20 cellular contexts compared by ENCODE assay signal in genomic region chr16:17358350-17358749, GRCh38.
DNase-seq lines count a peak whose midpoint lies in the region; ATAC-seq, FAIRE-seq and TF ChIP-seq lines count a peak whose summit lies in the region.
"Had no signal": no experiment of that assay in that cellular context is flagged by ENCODE, and none has a peak within 500 bp of the region (broad histone marks: within the 10 kb centered on the region; RNA-seq: fewer than 3 reads in every experiment).

No MANE protein-coding gene starts in this region.

- CTCF ChIA-PET in activated CD8-positive, alpha-beta memory T cell treated with anti-CD3 and anti-CD28 coated beads, Interleukin-2, amount 10 ng/mL, durations not matched to agents 7 days and 5 days (lab: Charles Lee) = interaction anchor here (1.8 to 3.2 kb wide), 4 partner anchors 12 to 110 kb away, joined by 4 to 32 read pairs (median 20); no protein-coding TSS in a partner anchor
- CTCF ChIA-PET in activated CD4-positive, alpha-beta memory T cell treated with anti-CD3 and anti-CD28 coated beads for 36 hours (lab: Charles Lee) = interaction anchor here (1.0 to 2.9 kb wide), 3 partner anchors 13 to 110 kb away, joined by 4 to 13 read pairs (median 12); no protein-coding TSS in a partner anchor
- CTCF ChIA-PET in HepG2 (lab: Yijun Ruan, JAX; ENCODE audit: low intra/inter-chr PET ratio, low total read pairs) = no interaction called here

- no peak overlapping the region for H3K9ac ChIP-seq in kidney (ENCODE audit: low read length in 2 of 2)
- no peak overlapping the region for H3K9ac ChIP-seq in HepG2 (ENCODE audit: insufficient read depth, low read depth, low read length)

- no peak overlapping the region for H3K4me2 ChIP-seq in HepG2 (ENCODE audit: low read depth, low read length)

- no peak for TF ChIP-seq CTCF in kidney (IDR thresholded peaks at IDR 0.05; ENCODE audit: borderline replicate concordance, extremely low read depth, insufficient read depth)
- TF ChIP-seq CTCF in type B pancreatic cell (conservative IDR thresholded peaks at IDR 0.05) = no peak
- no peak for TF ChIP-seq CTCF in HepG2 (CRISPR knock-in tag; IDR thresholded peaks at IDR 0.05)

- H3K4me1 Mint-ChIP-seq in activated CD8-positive, alpha-beta memory T cell treated with anti-CD3 and anti-CD28 coated beads, Interleukin-2, amount 10 ng/mL, durations not matched to agents 7 days and 5 days = peaks cover 63% of the 10 kb centered on the region
- H3K4me1 Mint-ChIP-seq in activated CD4-positive, alpha-beta memory T cell treated with anti-CD3 and anti-CD28 coated beads for 36 hours (ENCODE audit: low read depth) = peaks cover 58% of the 10 kb centered on the region
- H3K4me1 Mint-ChIP-seq in stimulated activated memory B cell treated with anti-CD40 and anti-IgM and Interleukin-4, amounts not matched to agents 10 μg/mL and 1 μg/mL and 100 μg/mL, for 72 hours = peaks cover 58% of the 10 kb centered on the region
- H3K4me1 Mint-ChIP-seq in type B pancreatic cell (ENCODE audit: unreplicated experiment) = peaks cover 22% of the 10 kb centered on the region

- intact Hi-C loops in activated CD4-positive, alpha-beta memory T cell treated with anti-CD3 and anti-CD28 coated beads for 36 hours (cut with micrococcal nuclease) = no loop called here
- intact Hi-C loops in kidney (cut with DNase I) = no loop called here
- intact Hi-C loops in HepG2 (cut with micrococcal nuclease; ENCODE audit: unreplicated experiment) = no loop called here

- no peaks in the 10 kb centered on the region for H4K20me1 ChIP-seq in HepG2 (ENCODE audit: insufficient read depth, low read length)

- 2% methylated on average over 8 of the region's 8 CpGs for WGBS in HepG2 (ENCODE audit: low lambda C conversion rate)

- DNase-seq in activated CD8-positive, alpha-beta memory T cell treated with anti-CD3 and anti-CD28 coated beads, Interleukin-2, amount 10 ng/mL, durations not matched to agents 7 days and 5 days = no peak
- DNase-seq in activated CD8-positive, alpha-beta memory T cell treated with anti-CD3 and anti-CD28 coated beads, Interleukin-2, amount 50 U/mL, for 48 hours = no peak
- no peak for DNase-seq in activated CD4-positive, alpha-beta memory T cell treated with anti-CD3 and anti-CD28 coated beads for 36 hours
- DNase-seq in kidney (peak; percentile 35), type B pancreatic cell (ENCODE audit: extremely low spot score, unreplicated experiment) (no peak), HepG2 (ENCODE audit: low spot score) (no peak)
- DNase-seq: ACHN; MM.1S; NCI-H1930; NCI-H524; nucleus accumbens; sigmoid colon; stimulated activated CD4-positive, alpha-beta T cell treated with anti-CD3 and anti-CD28 coated beads, Interleukin-2, amount 100 ng/mL, for 48 hours had no signal

- no peak overlapping the region for H2AFZ ChIP-seq in HepG2 (ENCODE audit: low read length)

- no peak for ATAC-seq in activated CD8-positive, alpha-beta memory T cell treated with anti-CD3 and anti-CD28 coated beads, Interleukin-2, amount 10 ng/mL, durations not matched to agents 7 days and 5 days
- no peak for ATAC-seq in stimulated activated memory B cell treated with anti-CD40 and anti-IgM and Interleukin-4, amounts not matched to agents 10 μg/mL and 1 μg/mL and 100 μg/mL, for 72 hours
- no peak for ATAC-seq in GM21515 (IDR thresholded peaks at IDR 0.05; ENCODE audit: unreplicated experiment)
- ATAC-seq in HepG2 = no peak
- ATAC-seq: gastroesophageal sphincter had no signal

- TF ChIP-seq POLR2A in HepG2 (IDR thresholded peaks at IDR 0.05; ENCODE audit: insufficient read depth in 1 of 2, low read depth in 2 of 2, low read length in 2 of 2) = no peak

- H3K27me3 ChIP-seq in HepG2 (ENCODE audit: control insufficient read depth in 1 of 2, insufficient read depth in 2 of 2, low read length in 2 of 2) = peaks cover 2 to 33% of the 10 kb centered on the region in 2 experiments; a peak in 2 of 5 replicates
- H3K27me3 ChIP-seq: gastroesophageal sphincter, sigmoid colon had no signal

- peaks cover 0 to 10% of the 10 kb centered on the region in 2 donors for H3K4me1 ChIP-seq in kidney (ENCODE audit: control insufficient read depth in 1 of 2, insufficient read depth in 1 of 2, low read depth in 1 of 2, low read length in 2 of 2)
- H3K4me1 ChIP-seq in HepG2 (ENCODE audit: insufficient read depth, low read length) = no peaks in the 10 kb centered on the region

- TF ChIP-seq RAD21 in HepG2 (CRISPR knock-in tag; IDR thresholded peaks at IDR 0.05) = no peak

- no peaks in the 10 kb centered on the region for H3K9me3 ChIP-seq in kidney (ENCODE audit: control insufficient read depth in 1 of 2, low read length in 2 of 2)
- H3K9me3 ChIP-seq in HepG2 (ENCODE audit: low read length) = no peaks in the 10 kb centered on the region
- H3K9me3 ChIP-seq: gastroesophageal sphincter, sigmoid colon had no signal

- no TSS peak for BruUV-seq in HepG2 (replicated peaks; lab: Mats Ljungman, UMichigan)

- no peaks in the 10 kb centered on the region for H3K9me3 Mint-ChIP-seq in activated CD8-positive, alpha-beta memory T cell treated with anti-CD3 and anti-CD28 coated beads, Interleukin-2, amount 10 ng/mL, durations not matched to agents 7 days and 5 days (ENCODE audit: low read depth)
- H3K9me3 Mint-ChIP-seq in activated CD4-positive, alpha-beta memory T cell treated with anti-CD3 and anti-CD28 coated beads for 36 hours = no peaks in the 10 kb centered on the region
- H3K9me3 Mint-ChIP-seq in stimulated activated memory B cell treated with anti-CD40 and anti-IgM and Interleukin-4, amounts not matched to agents 10 μg/mL and 1 μg/mL and 100 μg/mL, for 72 hours = no peaks in the 10 kb centered on the region
- no peaks in the 10 kb centered on the region for H3K9me3 Mint-ChIP-seq in type B pancreatic cell

- no peak for TF ChIP-seq EP300 in HepG2 (IDR thresholded peaks at IDR 0.05; ENCODE audit: low read depth in 2 of 2, low read length in 2 of 2)
- no peak for TF ChIP-seq EP300 in HepG2 (CRISPR knock-in tag; IDR thresholded peaks at IDR 0.05; ENCODE audit: borderline replicate concordance)

- POLR2A ChIA-PET in activated CD4-positive, alpha-beta memory T cell treated with anti-CD3 and anti-CD28 coated beads for 36 hours (lab: Charles Lee) = interaction anchor here (1.1 to 2.5 kb wide), 2 partner anchors 58 to 65 kb away, joined by 6 to 10 read pairs; no protein-coding TSS in a partner anchor
- POLR2A ChIA-PET in HepG2 (lab: Yijun Ruan, JAX) = no interaction called here

- no peak overlapping the region for H3K4me3 ChIP-seq in kidney (ENCODE audit: low read length in 2 of 2)
- H3K4me3 ChIP-seq in HepG2 (replicated peaks in 1 of 3; ENCODE audit: insufficient read depth in 1 of 3, low read depth in 2 of 3, low read length in 3 of 3) = no peak overlapping the region
- H3K4me3 ChIP-seq: gastroesophageal sphincter, lung, sigmoid colon had no signal

- H3K27me3 Mint-ChIP-seq in activated CD8-positive, alpha-beta memory T cell treated with anti-CD3 and anti-CD28 coated beads, Interleukin-2, amount 10 ng/mL, durations not matched to agents 7 days and 5 days = no peaks in the 10 kb centered on the region
- H3K27me3 Mint-ChIP-seq in activated CD4-positive, alpha-beta memory T cell treated with anti-CD3 and anti-CD28 coated beads for 36 hours = no peaks in the 10 kb centered on the region
- no peaks in the 10 kb centered on the region for H3K27me3 Mint-ChIP-seq in stimulated activated memory B cell treated with anti-CD40 and anti-IgM and Interleukin-4, amounts not matched to agents 10 μg/mL and 1 μg/mL and 100 μg/mL, for 72 hours
- H3K27me3 Mint-ChIP-seq in type B pancreatic cell = no peaks in the 10 kb centered on the region

- no peak for FAIRE-seq in kidney (lab: Jason Lieb, UNC)
- FAIRE-seq in HepG2 (lab: Jason Lieb, UNC) = no peak
- FAIRE-seq: GM12891, H54 had no signal

- no peak overlapping the region for H3K27ac ChIP-seq in kidney (ENCODE audit: low read depth in 2 of 2, low read length in 2 of 2)
- no peak overlapping the region for H3K27ac ChIP-seq in HepG2 (ENCODE audit: extremely low read length, insufficient read depth, low read length)
- H3K27ac ChIP-seq: epithelial cell of prostate had no signal

- H3K36me3 Mint-ChIP-seq in activated CD8-positive, alpha-beta memory T cell treated with anti-CD3 and anti-CD28 coated beads, Interleukin-2, amount 10 ng/mL, durations not matched to agents 7 days and 5 days = peaks cover 32% of the 10 kb centered on the region
- H3K36me3 Mint-ChIP-seq in activated CD4-positive, alpha-beta memory T cell treated with anti-CD3 and anti-CD28 coated beads for 36 hours = peaks cover 7% of the 10 kb centered on the region
- peaks cover 30% of the 10 kb centered on the region for H3K36me3 Mint-ChIP-seq in stimulated activated memory B cell treated with anti-CD40 and anti-IgM and Interleukin-4, amounts not matched to agents 10 μg/mL and 1 μg/mL and 100 μg/mL, for 72 hours
- H3K36me3 Mint-ChIP-seq in type B pancreatic cell = no peaks in the 10 kb centered on the region

- peak overlapping the region; percentile 83 for H3K27ac Mint-ChIP-seq in activated CD8-positive, alpha-beta memory T cell treated with anti-CD3 and anti-CD28 coated beads, Interleukin-2, amount 10 ng/mL, durations not matched to agents 7 days and 5 days
- H3K27ac Mint-ChIP-seq in activated CD4-positive, alpha-beta memory T cell treated with anti-CD3 and anti-CD28 coated beads for 36 hours = peak overlapping the region; percentile 74
- peak overlapping the region; percentile 88 for H3K27ac Mint-ChIP-seq in stimulated activated memory B cell treated with anti-CD40 and anti-IgM and Interleukin-4, amounts not matched to agents 10 μg/mL and 1 μg/mL and 100 μg/mL, for 72 hours
- H3K27ac Mint-ChIP-seq in type B pancreatic cell = no peak overlapping the region

- in situ Hi-C loops in HepG2 (cut with HindIII; ENCODE audit: extremely low pct_ligation_motif_present, low pct_unique_long_range_greater_than_20kb) = no loop called here

- H3K36me3 ChIP-seq in kidney (ENCODE audit: control insufficient read depth in 1 of 2, insufficient read depth in 2 of 2, low read length in 2 of 2) (no peaks in the 10 kb centered on the region), HepG2 (replicated peaks in 1 of 2; ENCODE audit: control insufficient read depth in 1 of 2, insufficient read depth in 2 of 2, low read length in 2 of 2) (no peaks in the 10 kb centered on the region)

- no peaks in the 10 kb centered on the region for H3K79me2 ChIP-seq in HepG2 (ENCODE audit: insufficient read depth, low read length)

- no peak overlapping the region for H3K4me3 Mint-ChIP-seq in activated CD8-positive, alpha-beta memory T cell treated with anti-CD3 and anti-CD28 coated beads, Interleukin-2, amount 10 ng/mL, durations not matched to agents 7 days and 5 days
- H3K4me3 Mint-ChIP-seq in activated CD4-positive, alpha-beta memory T cell treated with anti-CD3 and anti-CD28 coated beads for 36 hours = no peak overlapping the region
- H3K4me3 Mint-ChIP-seq in stimulated activated memory B cell treated with anti-CD40 and anti-IgM and Interleukin-4, amounts not matched to agents 10 μg/mL and 1 μg/mL and 100 μg/mL, for 72 hours = no peak overlapping the region
- H3K4me3 Mint-ChIP-seq in type B pancreatic cell = no peak overlapping the region

TF ChIP-seq in HepG2, 621 proteins besides CTCF, POLR2A, EP300 and RAD21 (continues in another document):
- TF ChIP-seq MAZ (IDR thresholded peaks at IDR 0.05; ENCODE audit: borderline replicate concordance, low read depth, low read length) = no peak
- no peak for TF ChIP-seq MAZ (CRISPR knock-in tag; IDR thresholded peaks at IDR 0.05; ENCODE audit: low read depth)
- no peak for TF ChIP-seq ARID2 (CRISPR knock-in tag; IDR thresholded peaks at IDR 0.05; ENCODE audit: borderline replicate concordance)
